Comparison of ENCODE assay signal across 11 cellular contexts in genomic region chr5:76325876-76326491, GRCh38.
DNase-seq lines count a peak whose midpoint lies in the region; ATAC-seq lines count a peak whose summit lies in the region.
"Had no signal": no experiment of that assay in that cellular context is flagged by ENCODE, and none has a peak within 500 bp of the region (broad histone marks: within the 10 kb centered on the region; RNA-seq: fewer than 3 reads in every experiment).

No MANE protein-coding gene starts in this region.

- H3K27me3 ChIP-seq in mesendoderm (ENCODE audit: insufficient read depth, low read length, poor library complexity) (no peaks in the 10 kb centered on the region), aorta (ENCODE audit: control insufficient read depth in 1 of 2, insufficient read depth in 2 of 2, low read length in 1 of 2) (no peaks in the 10 kb centered on the region)

- peak; percentile 11 for DNase-seq in stimulated activated CD4-positive, alpha-beta T cell treated with anti-CD3 and anti-CD28 coated beads, Interleukin-15, amount 100 ng/mL, for 24 hours
- no peak for DNase-seq in stimulated activated CD4-positive, alpha-beta T cell treated with anti-CD3 and anti-CD28 coated beads, Interleukin-4, amount 100 ng/mL, for 1 hour
- no peak for DNase-seq in activated naive CD4-positive, alpha-beta T cell treated with anti-CD3 and anti-CD28 coated beads, Interleukin-2, amount 50 U/mL, for 72 hours (ENCODE audit: low spot score in 2 of 2)
- no peak for DNase-seq in mesendoderm
- DNase-seq in aorta: no peak
- no peak for DNase-seq in NCI-H1092 (lab: John Stamatoyannopoulos, UW)
- no peak for DNase-seq in HPDE6-E6E7 (ENCODE audit: extremely low spot score)
- DNase-seq: posterior cingulate gyrus had no signal

- peak overlapping the region; percentile 24 for H3K18ac ChIP-seq in mesendoderm (ENCODE audit: low read length)

- no peak overlapping the region for H3K27ac ChIP-seq in mesendoderm (ENCODE audit: low read depth, low read length)
- no peak overlapping the region for H3K27ac ChIP-seq in aorta (ENCODE audit: low read depth in 1 of 2, low read length in 2 of 2)

- no peak overlapping the region for H3K4me2 ChIP-seq in mesendoderm (ENCODE audit: low read length)

- H3K79me2 ChIP-seq in mesendoderm (ENCODE audit: control insufficient read depth, insufficient read depth, low read length): no peaks in the 10 kb centered on the region

- peaks cover 15% of the 10 kb centered on the region for H3K4me1 ChIP-seq in mesendoderm (ENCODE audit: control insufficient read depth, low read depth, low read length)
- H3K4me1 ChIP-seq in aorta (ENCODE audit: control insufficient read depth in 1 of 2, insufficient read depth in 2 of 2, low read length in 2 of 2): no peaks in the 10 kb centered on the region

- H3K4ac ChIP-seq in mesendoderm (ENCODE audit: low read depth, low read length): no peak overlapping the region

- no peak overlapping the region for H2AK5ac ChIP-seq in mesendoderm (ENCODE audit: low read length)

- no peak overlapping the region for H2BK120ac ChIP-seq in mesendoderm (ENCODE audit: low read depth, low read length)

- no peak overlapping the region for H2BK5ac ChIP-seq in mesendoderm (ENCODE audit: low read length)

- H3K27ac Mint-ChIP-seq in activated naive CD4-positive, alpha-beta T cell treated with anti-CD3 and anti-CD28 coated beads, Interleukin-2, amount 50 U/mL, for 72 hours: peak overlapping the region; percentile 56 to 72
- H3K27ac Mint-ChIP-seq: stimulated activated memory B cell treated with anti-CD40 and anti-IgM and Interleukin-4, amounts not matched to agents 10 μg/mL and 1 μg/mL and 100 μg/mL, for 72 hours had no signal

- H3K4me3 ChIP-seq in mesendoderm (ENCODE audit: low read length) (no peak overlapping the region), aorta (ENCODE audit: low read length in 2 of 2) (no peak overlapping the region)
- H3K4me3 ChIP-seq: K562 had no signal

- peaks cover 0 to 13% of the 10 kb centered on the region in 2 donors for H3K36me3 Mint-ChIP-seq in activated naive CD4-positive, alpha-beta T cell treated with anti-CD3 and anti-CD28 coated beads, Interleukin-2, amount 50 U/mL, for 72 hours
- H3K36me3 Mint-ChIP-seq: stimulated activated memory B cell treated with anti-CD40 and anti-IgM and Interleukin-4, amounts not matched to agents 10 μg/mL and 1 μg/mL and 100 μg/mL, for 72 hours had no signal

- H2BK15ac ChIP-seq in mesendoderm (replicated peaks; ENCODE audit: low read depth): peak overlapping the region; percentile 47

- no peaks in the 10 kb centered on the region for H3K9me3 ChIP-seq in aorta (ENCODE audit: control insufficient read depth, low read length)

- no peak overlapping the region for H4K5ac ChIP-seq in mesendoderm (ENCODE audit: low read length)

- peaks cover 3 to 6% of the 10 kb centered on the region in 2 donors for H3K9me3 Mint-ChIP-seq in activated naive CD4-positive, alpha-beta T cell treated with anti-CD3 and anti-CD28 coated beads, Interleukin-2, amount 50 U/mL, for 72 hours

- H3K36me3 ChIP-seq in mesendoderm (ENCODE audit: control insufficient read depth, insufficient read depth, low read length): no peaks in the 10 kb centered on the region
- no peaks in the 10 kb centered on the region for H3K36me3 ChIP-seq in aorta (ENCODE audit: control insufficient read depth in 1 of 2, insufficient read depth in 2 of 2, low read length in 1 of 2)

- ATAC-seq in activated naive CD4-positive, alpha-beta T cell treated with anti-CD3 and anti-CD28 coated beads, Interleukin-2, amount 50 U/mL, for 72 hours: peak; percentile 33 to 58
- ATAC-seq in aorta (ENCODE audit: low FRiP score) (peak; percentile 46), HG03280 (IDR thresholded peaks at IDR 0.05; ENCODE audit: unreplicated experiment) (no peak)
- ATAC-seq: K562; stimulated activated memory B cell treated with anti-CD40 and anti-IgM and Interleukin-4, amounts not matched to agents 10 μg/mL and 1 μg/mL and 100 μg/mL, for 72 hours had no signal

- intact Hi-C loops in aorta (cut with DNase I): no loop called here

- H3K56ac ChIP-seq in mesendoderm (ENCODE audit: low read length): peak overlapping the region; percentile 62

- H4K8ac ChIP-seq in mesendoderm (ENCODE audit: low read depth, low read length): no peak overlapping the region

- H3K9ac ChIP-seq in mesendoderm (ENCODE audit: low read length): no peak overlapping the region

- H3K79me1 ChIP-seq in mesendoderm (ENCODE audit: low read length): no peaks in the 10 kb centered on the region

- no peak overlapping the region for H3K23ac ChIP-seq in mesendoderm (ENCODE audit: low read length)

- WGBS in mesendoderm (ENCODE audit: extremely low coverage, insufficient coverage, low lambda C conversion rate): no CpG with 5 or more reads among the region's 3 CpGs
- WGBS in aorta, 2 donors: 14 to 17% methylated on average over 3 of the region's 3 CpGs
